In genomic region chr15:88638626-88639372, GRCh38 we compare ENCODE assay signal across 1 cellular context.
TF ChIP-seq lines count a peak whose summit lies in the region.

TSS of gene ISG20 (plus strand) at chr15:88639016. CDS start at chr15:88639367, 351 bp downstream.

TF ChIP-seq in HepG2, 621 proteins besides CTCF, POLR2A, EP300 and RAD21 (continued from another document and continues in another):
- TF ChIP-seq, protein P1, sequence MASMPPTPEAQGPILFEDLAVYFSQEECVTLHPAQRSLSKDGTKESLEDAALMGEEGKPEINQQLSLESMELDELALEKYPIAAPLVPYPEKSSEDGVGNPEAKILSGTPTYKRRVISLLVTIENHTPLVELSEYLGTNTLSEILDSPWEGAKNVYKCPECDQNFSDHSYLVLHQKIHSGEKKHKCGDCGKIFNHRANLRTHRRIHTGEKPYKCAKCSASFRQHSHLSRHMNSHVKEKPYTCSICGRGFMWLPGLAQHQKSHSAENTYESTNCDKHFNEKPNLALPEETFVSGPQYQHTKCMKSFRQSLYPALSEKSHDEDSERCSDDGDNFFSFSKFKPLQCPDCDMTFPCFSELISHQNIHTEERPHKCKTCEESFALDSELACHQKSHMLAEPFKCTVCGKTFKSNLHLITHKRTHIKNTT (CRISPR knock-in tag; IDR thresholded peaks at IDR 0.05), result no peak
- TF ChIP-seq BRD4 (CRISPR knock-in tag; IDR thresholded peaks at IDR 0.05), result no peak
- TF ChIP-seq RFX5 (IDR thresholded peaks at IDR 0.05; ENCODE audit: low read depth, low read length), result no peak
- 0 out of 2 replicates have a peak, but pooled peaks have one; percentile 42 for TF ChIP-seq ZNF343 (CRISPR knock-in tag; IDR thresholded peaks at IDR 0.05)
- no peak for TF ChIP-seq IKZF4 (CRISPR knock-in tag; IDR thresholded peaks at IDR 0.05; ENCODE audit: borderline replicate concordance, low read depth, not compliant biosample characterization)
- TF ChIP-seq RARA (CRISPR knock-in tag; IDR thresholded peaks at IDR 0.05), result peak; percentile 53
- TF ChIP-seq ZFP82 (CRISPR knock-in tag; IDR thresholded peaks at IDR 0.05; ENCODE audit: borderline replicate concordance), result no peak
- no peak; the same call in none of the 2 replicates for TF ChIP-seq ZMYM3 (CRISPR knock-in tag; IDR thresholded peaks at IDR 0.05)
- TF ChIP-seq, protein P2, sequence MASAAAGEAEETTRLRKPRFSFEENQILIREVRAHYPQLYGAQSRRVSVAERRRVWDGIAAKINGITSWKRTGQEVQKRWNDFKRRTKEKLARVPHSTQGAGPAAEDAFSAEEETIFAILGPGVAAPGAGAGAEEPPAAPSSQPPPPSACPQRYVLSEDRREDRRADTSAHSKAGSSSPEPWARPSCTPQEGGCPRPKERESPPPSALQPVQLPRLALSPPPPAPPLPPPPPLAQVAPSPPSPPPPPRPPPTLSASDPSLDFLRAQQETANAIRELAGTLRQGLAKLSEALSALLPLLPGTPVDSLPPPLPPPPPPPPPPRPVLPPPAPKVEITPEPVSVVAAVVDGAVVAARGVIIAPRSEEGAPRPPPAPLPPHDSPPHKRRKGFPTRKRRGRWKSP (CRISPR knock-in tag; IDR thresholded peaks at IDR 0.05), result peak; percentile 80; the same call in 1 of the 2 replicates
- no peak; the same call in 1 of the 2 replicates for TF ChIP-seq ZNF563 (CRISPR knock-in tag; IDR thresholded peaks at IDR 0.05)
- no peak for TF ChIP-seq IRX3 (CRISPR knock-in tag; IDR thresholded peaks at IDR 0.05; ENCODE audit: borderline replicate concordance, low read depth)
- peak; percentile 77; the same call in 1 of the 2 replicates for TF ChIP-seq ZNF619 (CRISPR knock-in tag; IDR thresholded peaks at IDR 0.05)
- TF ChIP-seq NFE2 (CRISPR knock-in tag; IDR thresholded peaks at IDR 0.05), result no peak
- no peak for TF ChIP-seq MAFF (IDR thresholded peaks at IDR 0.05; ENCODE audit: low read depth, low read length)
- no peak for TF ChIP-seq PHB2 (IDR thresholded peaks at IDR 0.05; ENCODE audit: partially characterized antibody)
- TF ChIP-seq ZFP90 (CRISPR knock-in tag; IDR thresholded peaks at IDR 0.05; ENCODE audit: borderline replicate concordance), result peak; percentile 24; the same call in 1 of the 2 replicates
- TF ChIP-seq ZFY (CRISPR knock-in tag; IDR thresholded peaks at IDR 0.05), result peak; percentile 74
- TF ChIP-seq, protein P3, sequence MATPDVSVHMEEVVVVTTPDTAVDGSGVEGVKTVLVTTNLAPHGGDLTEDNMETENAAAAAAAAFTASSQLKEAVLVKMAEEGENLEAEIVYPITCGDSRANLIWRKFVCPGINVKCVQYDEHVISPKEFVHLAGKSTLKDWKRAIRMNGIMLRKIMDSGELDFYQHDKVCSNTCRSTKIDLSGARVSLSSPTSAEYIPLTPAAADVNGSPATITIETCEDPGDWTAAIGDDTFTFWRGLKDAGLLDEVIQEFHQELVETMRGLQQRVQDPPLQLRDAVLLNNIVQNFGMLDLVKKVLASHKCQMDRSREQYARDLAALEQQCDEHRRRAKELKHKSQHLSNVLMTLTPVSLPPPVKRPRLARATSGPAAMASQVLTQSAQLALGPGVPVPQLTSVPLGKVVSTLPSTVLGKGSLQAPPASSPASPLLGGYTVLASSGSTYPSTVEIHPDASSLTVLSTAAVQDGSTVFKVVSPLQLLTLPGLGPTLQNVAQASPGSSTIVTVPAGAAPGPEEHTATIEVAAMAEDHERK (CRISPR knock-in tag; IDR thresholded peaks at IDR 0.05; ENCODE audit: low read depth), result peak; percentile 59
- TF ChIP-seq, protein P4, sequence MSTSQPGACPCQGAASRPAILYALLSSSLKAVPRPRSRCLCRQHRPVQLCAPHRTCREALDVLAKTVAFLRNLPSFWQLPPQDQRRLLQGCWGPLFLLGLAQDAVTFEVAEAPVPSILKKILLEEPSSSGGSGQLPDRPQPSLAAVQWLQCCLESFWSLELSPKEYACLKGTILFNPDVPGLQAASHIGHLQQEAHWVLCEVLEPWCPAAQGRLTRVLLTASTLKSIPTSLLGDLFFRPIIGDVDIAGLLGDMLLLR (CRISPR knock-in tag; IDR thresholded peaks at IDR 0.05), result no peak
- peak; percentile 83 for TF ChIP-seq RBFOX2 (IDR thresholded peaks at IDR 0.05; ENCODE audit: low read depth, low read length)
- TF ChIP-seq ZNF614 (CRISPR knock-in tag; IDR thresholded peaks at IDR 0.05; ENCODE audit: borderline replicate concordance), result peak; percentile 47; the same call in 1 of the 2 replicates
- TF ChIP-seq ZNF12 (CRISPR knock-in tag; IDR thresholded peaks at IDR 0.05), result no peak; the same call in 1 of the 2 replicates
- peak; percentile 80 for TF ChIP-seq GABPB1 (CRISPR knock-in tag; IDR thresholded peaks at IDR 0.05)
- TF ChIP-seq CEBPB (IDR thresholded peaks at IDR 0.05; ENCODE audit: borderline replicate concordance, low read depth, low read length), result peak; percentile 98
- TF ChIP-seq THAP7 (CRISPR knock-in tag; IDR thresholded peaks at IDR 0.05), result no peak
- TF ChIP-seq REXO4 (CRISPR knock-in tag; IDR thresholded peaks at IDR 0.05; ENCODE audit: borderline replicate concordance), result no peak
- no peak; the same call in 1 of the 2 replicates for TF ChIP-seq MXD1 (CRISPR knock-in tag; IDR thresholded peaks at IDR 0.05)
- peak; percentile 90 for TF ChIP-seq CREB1 (IDR thresholded peaks at IDR 0.05)
- peak; percentile 94 for TF ChIP-seq CREB1 (CRISPR knock-in tag; IDR thresholded peaks at IDR 0.05)
- TF ChIP-seq ZNF468 (CRISPR knock-in tag; IDR thresholded peaks at IDR 0.05), result no peak
- TF ChIP-seq ZNF572 (CRISPR knock-in tag; IDR thresholded peaks at IDR 0.05), result no peak
- TF ChIP-seq BCL3 (CRISPR knock-in tag; IDR thresholded peaks at IDR 0.05), result peak; percentile 72; the same call in 1 of the 2 replicates
- no peak for TF ChIP-seq ZNF317 (CRISPR knock-in tag; IDR thresholded peaks at IDR 0.05)
- TF ChIP-seq SIN3B (IDR thresholded peaks at IDR 0.05; ENCODE audit: low read length), result no peak
- TF ChIP-seq PITX1 (CRISPR knock-in tag; IDR thresholded peaks at IDR 0.05), result peak; percentile 67
- TF ChIP-seq ZNF879 (CRISPR knock-in tag; IDR thresholded peaks at IDR 0.05), result no peak
- peak; percentile 84 for TF ChIP-seq ATF1 (CRISPR knock-in tag; IDR thresholded peaks at IDR 0.05)
- no peak for TF ChIP-seq RBM39 (IDR thresholded peaks at IDR 0.05; ENCODE audit: low read depth, low read length, poor library complexity, severe bottlenecking)
- TF ChIP-seq, protein P5, sequence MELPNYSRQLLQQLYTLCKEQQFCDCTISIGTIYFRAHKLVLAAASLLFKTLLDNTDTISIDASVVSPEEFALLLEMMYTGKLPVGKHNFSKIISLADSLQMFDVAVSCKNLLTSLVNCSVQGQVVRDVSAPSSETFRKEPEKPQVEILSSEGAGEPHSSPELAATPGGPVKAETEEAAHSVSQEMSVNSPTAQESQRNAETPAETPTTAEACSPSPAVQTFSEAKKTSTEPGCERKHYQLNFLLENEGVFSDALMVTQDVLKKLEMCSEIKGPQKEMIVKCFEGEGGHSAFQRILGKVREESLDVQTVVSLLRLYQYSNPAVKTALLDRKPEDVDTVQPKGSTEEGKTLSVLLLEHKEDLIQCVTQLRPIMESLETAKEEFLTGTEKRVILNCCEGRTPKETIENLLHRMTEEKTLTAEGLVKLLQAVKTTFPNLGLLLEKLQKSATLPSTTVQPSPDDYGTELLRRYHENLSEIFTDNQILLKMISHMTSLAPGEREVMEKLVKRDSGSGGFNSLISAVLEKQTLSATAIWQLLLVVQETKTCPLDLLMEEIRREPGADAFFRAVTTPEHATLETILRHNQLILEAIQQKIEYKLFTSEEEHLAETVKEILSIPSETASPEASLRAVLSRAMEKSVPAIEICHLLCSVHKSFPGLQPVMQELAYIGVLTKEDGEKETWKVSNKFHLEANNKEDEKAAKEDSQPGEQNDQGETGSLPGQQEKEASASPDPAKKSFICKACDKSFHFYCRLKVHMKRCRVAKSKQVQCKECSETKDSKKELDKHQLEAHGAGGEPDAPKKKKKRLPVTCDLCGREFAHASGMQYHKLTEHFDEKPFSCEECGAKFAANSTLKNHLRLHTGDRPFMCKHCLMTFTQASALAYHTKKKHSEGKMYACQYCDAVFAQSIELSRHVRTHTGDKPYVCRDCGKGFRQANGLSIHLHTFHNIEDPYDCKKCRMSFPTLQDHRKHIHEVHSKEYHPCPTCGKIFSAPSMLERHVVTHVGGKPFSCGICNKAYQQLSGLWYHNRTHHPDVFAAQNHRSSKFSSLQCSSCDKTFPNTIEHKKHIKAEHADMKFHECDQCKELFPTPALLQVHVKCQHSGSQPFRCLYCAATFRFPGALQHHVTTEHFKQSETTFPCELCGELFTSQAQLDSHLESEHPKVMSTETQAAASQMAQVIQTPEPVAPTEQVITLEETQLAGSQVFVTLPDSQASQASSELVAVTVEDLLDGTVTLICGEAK (IDR thresholded peaks at IDR 0.05), result no peak
- TF ChIP-seq, protein P5 (CRISPR knock-in tag; IDR thresholded peaks at IDR 0.05), result no peak; the same call in 1 of the 2 replicates
- peak; percentile 90 for TF ChIP-seq CREM (IDR thresholded peaks at IDR 0.05)
- TF ChIP-seq CREM (CRISPR knock-in tag; IDR thresholded peaks at IDR 0.05), result no peak
- TF ChIP-seq XBP1 (CRISPR knock-in tag; IDR thresholded peaks at IDR 0.05), result peak; percentile 58; the same call in 1 of the 2 replicates
- no peak for TF ChIP-seq ZNF10 (CRISPR knock-in tag; IDR thresholded peaks at IDR 0.05; ENCODE audit: borderline replicate concordance, low read depth)
- peak; percentile 74 for TF ChIP-seq AGO2 (optimal IDR thresholded peaks at IDR 0.05; ENCODE audit: low read depth, low read length)
- TF ChIP-seq ZFP91 (CRISPR knock-in tag; IDR thresholded peaks at IDR 0.05; ENCODE audit: borderline replicate concordance), result peak; percentile 87
- TF ChIP-seq, protein P6, sequence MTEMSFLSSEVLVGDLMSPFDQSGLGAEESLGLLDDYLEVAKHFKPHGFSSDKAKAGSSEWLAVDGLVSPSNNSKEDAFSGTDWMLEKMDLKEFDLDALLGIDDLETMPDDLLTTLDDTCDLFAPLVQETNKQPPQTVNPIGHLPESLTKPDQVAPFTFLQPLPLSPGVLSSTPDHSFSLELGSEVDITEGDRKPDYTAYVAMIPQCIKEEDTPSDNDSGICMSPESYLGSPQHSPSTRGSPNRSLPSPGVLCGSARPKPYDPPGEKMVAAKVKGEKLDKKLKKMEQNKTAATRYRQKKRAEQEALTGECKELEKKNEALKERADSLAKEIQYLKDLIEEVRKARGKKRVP (CRISPR knock-in tag; IDR thresholded peaks at IDR 0.05), result peak in 1 of 2 experiments; percentile 85; a peak in 2 of 4 replicates
- 0 out of 2 replicates have a peak, but pooled peaks have one; percentile 5 for TF ChIP-seq ZNF629 (CRISPR knock-in tag; conservative IDR thresholded peaks at IDR 0.05)
- no peak; the same call in 1 of the 2 replicates for TF ChIP-seq THYN1 (CRISPR knock-in tag; IDR thresholded peaks at IDR 0.05; ENCODE audit: borderline replicate concordance, low read depth)
- TF ChIP-seq ATRX (CRISPR knock-in tag; IDR thresholded peaks at IDR 0.05; ENCODE audit: borderline replicate concordance), result no peak
- no peak; the same call in 1 of the 2 replicates for TF ChIP-seq ZNF790 (CRISPR knock-in tag; IDR thresholded peaks at IDR 0.05; ENCODE audit: borderline replicate concordance)
